14 cellular contexts compared by ENCODE assay signal in the genomic region with DNA sequence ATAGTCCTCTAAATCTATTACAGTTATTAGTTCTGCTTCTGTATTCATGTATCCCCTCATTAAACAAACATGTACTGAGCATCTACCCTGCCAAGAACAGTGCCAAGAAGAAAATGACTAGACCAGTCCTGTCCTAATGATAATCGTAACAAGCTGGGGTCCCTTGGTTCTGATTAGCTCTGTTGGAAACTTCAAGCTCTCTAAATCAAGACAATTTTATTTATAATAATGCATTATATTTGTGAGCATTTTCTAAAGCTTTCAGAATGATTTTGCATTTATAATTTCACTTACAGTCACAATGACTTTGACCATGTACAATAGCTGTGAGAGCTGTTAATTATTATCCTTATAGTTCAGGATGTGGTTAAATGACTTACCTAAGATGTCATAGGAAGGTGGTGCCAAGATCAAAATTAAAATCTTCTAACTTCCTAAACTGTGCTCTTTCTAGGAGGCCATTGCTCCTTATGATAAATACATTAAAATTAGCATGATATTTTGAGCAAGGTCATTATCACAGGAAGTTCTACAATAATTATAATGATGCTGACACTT.
DNase-seq lines count a peak whose midpoint lies in the region; ATAC-seq lines count a peak whose summit lies in the region.
"Had no signal": no experiment of that assay in that cellular context is flagged by ENCODE, and none has a peak within 500 bp of the region (broad histone marks: within the 10 kb centered on the region; RNA-seq: fewer than 3 reads in every experiment).

No MANE protein-coding gene starts in this region.

- no peak overlapping the region for H3K4me3 ChIP-seq in neuronal stem cell (ENCODE audit: low read length in 2 of 2)
- H3K4me3 ChIP-seq: thoracic aorta had no signal

- H2BK15ac ChIP-seq in neuronal stem cell (ENCODE audit: low read length): no peak overlapping the region

- H3K36me3 Mint-ChIP-seq in activated naive CD8-positive, alpha-beta T cell treated with anti-CD3 and anti-CD28 coated beads, Interleukin-2, amount 10 ng/mL, durations not matched to agents 7 days and 5 days: peaks cover 5% of the 10 kb centered on the region
- no peaks in the 10 kb centered on the region for H3K36me3 Mint-ChIP-seq in activated naive CD8-positive, alpha-beta T cell treated with anti-CD3 and anti-CD28 coated beads, Interleukin-2, amount 50 U/mL, for 24 hours (ENCODE audit: low read depth)
- H3K36me3 Mint-ChIP-seq: memory B cell had no signal

- no peak overlapping the region for H3K27ac Mint-ChIP-seq in activated naive CD8-positive, alpha-beta T cell treated with anti-CD3 and anti-CD28 coated beads, Interleukin-2, amount 10 ng/mL, durations not matched to agents 7 days and 5 days
- no peak overlapping the region for H3K27ac Mint-ChIP-seq in activated naive CD8-positive, alpha-beta T cell treated with anti-CD3 and anti-CD28 coated beads, Interleukin-2, amount 50 U/mL, for 24 hours
- H3K27ac Mint-ChIP-seq: activated CD4-positive, alpha-beta T cell treated with anti-CD3 and anti-CD28 coated beads, Interleukin-2, amount 10 ng/mL, durations not matched to agents 7 days and 5 days; memory B cell had no signal

- H2BK5ac ChIP-seq in neuronal stem cell (ENCODE audit: low read length): no peak overlapping the region

- no peak overlapping the region for H2AK5ac ChIP-seq in neuronal stem cell (ENCODE audit: low read depth, low read length)

- H3K9me3 ChIP-seq in neuronal stem cell (replicated peaks in 1 of 2; ENCODE audit: control insufficient read depth in 2 of 2, insufficient read depth in 1 of 2, low read depth in 1 of 2, low read length in 2 of 2): no peaks in the 10 kb centered on the region
- H3K9me3 ChIP-seq: thoracic aorta had no signal

- no peaks in the 10 kb centered on the region for H3K4me1 ChIP-seq in neuronal stem cell (ENCODE audit: control insufficient read depth in 2 of 2, insufficient read depth in 1 of 2, low read depth in 1 of 2, low read length in 2 of 2)

- H3K18ac ChIP-seq in neuronal stem cell (ENCODE audit: low read length): no peak overlapping the region

- no peak overlapping the region for H2BK120ac ChIP-seq in neuronal stem cell (ENCODE audit: low read depth, low read length)

- H3K4me3 Mint-ChIP-seq in activated naive CD8-positive, alpha-beta T cell treated with anti-CD3 and anti-CD28 coated beads, Interleukin-2, amount 10 ng/mL, durations not matched to agents 7 days and 5 days: no peak overlapping the region
- H3K4me3 Mint-ChIP-seq in activated naive CD8-positive, alpha-beta T cell treated with anti-CD3 and anti-CD28 coated beads, Interleukin-2, amount 50 U/mL, for 24 hours: no peak overlapping the region
- H3K4me3 Mint-ChIP-seq: activated CD4-positive, alpha-beta T cell treated with anti-CD3 and anti-CD28 coated beads, Interleukin-2, amount 10 ng/mL, durations not matched to agents 7 days and 5 days; memory B cell had no signal

- POLR2A ChIA-PET in activated naive CD8-positive, alpha-beta T cell treated with anti-CD3 and anti-CD28 coated beads, Interleukin-2, amount 10 ng/mL, durations not matched to agents 7 days and 5 days (lab: Charles Lee): interaction anchor here (1.0 to 2.1 kb wide), 2 partner anchors 214 to 339 kb away, joined by 3 to 5 read pairs; no protein-coding TSS in a partner anchor

- no CpG with 5 or more reads among the region's 1 CpG for WGBS in neuronal stem cell (ENCODE audit: extremely low coverage in 2 of 2, insufficient read length in 2 of 2, insufficient replicate concordance in 1 of 2), 2 donors

- H3K79me1 ChIP-seq in neuronal stem cell (ENCODE audit: low read depth, low read length): no peaks in the 10 kb centered on the region

- peaks cover 4% of the 10 kb centered on the region for H3K9me3 Mint-ChIP-seq in activated naive CD8-positive, alpha-beta T cell treated with anti-CD3 and anti-CD28 coated beads, Interleukin-2, amount 10 ng/mL, durations not matched to agents 7 days and 5 days
- no peaks in the 10 kb centered on the region for H3K9me3 Mint-ChIP-seq in activated naive CD8-positive, alpha-beta T cell treated with anti-CD3 and anti-CD28 coated beads, Interleukin-2, amount 50 U/mL, for 24 hours

- peak; percentile 52 for ATAC-seq in activated naive CD8-positive, alpha-beta T cell treated with anti-CD3 and anti-CD28 coated beads, Interleukin-2, amount 10 ng/mL, durations not matched to agents 7 days and 5 days (ENCODE audit: low read depth)
- no peak for ATAC-seq in activated naive CD8-positive, alpha-beta T cell treated with anti-CD3 and anti-CD28 coated beads, Interleukin-2, amount 50 U/mL, for 24 hours
- peak; percentile 49 for ATAC-seq in HG02610 (IDR thresholded peaks at IDR 0.05; ENCODE audit: unreplicated experiment)
- peak; percentile 73 for ATAC-seq in HG03521 (IDR thresholded peaks at IDR 0.05; ENCODE audit: unreplicated experiment)
- ATAC-seq: Right ventricle myocardium inferior had no signal

- H3K27me3 ChIP-seq in neuronal stem cell (ENCODE audit: control insufficient read depth in 3 of 3, insufficient read depth in 3 of 3, low read depth in 1 of 3, low read length in 3 of 3): no peaks in the 10 kb centered on the region

- H3K36me3 ChIP-seq in neuronal stem cell (replicated peaks in 1 of 2; ENCODE audit: control insufficient read depth in 2 of 2, insufficient read depth in 2 of 2, low read length in 2 of 2): no peaks in the 10 kb centered on the region
- H3K36me3 ChIP-seq: thoracic aorta had no signal

- no peak overlapping the region for H3K14ac ChIP-seq in neuronal stem cell (ENCODE audit: low read length)

- no peak overlapping the region for H3K9ac ChIP-seq in neuronal stem cell (ENCODE audit: low read depth, low read length, poor library complexity)

- DNase-seq in activated naive CD8-positive, alpha-beta T cell treated with anti-CD3 and anti-CD28 coated beads, Interleukin-2, amount 10 ng/mL, durations not matched to agents 7 days and 5 days: no peak
- DNase-seq in activated naive CD8-positive, alpha-beta T cell treated with anti-CD3 and anti-CD28 coated beads, Interleukin-2, amount 50 U/mL, for 24 hours: no peak
- DNase-seq in renal cortical epithelial cell (ENCODE audit: low read depth): peak; percentile 93
- no peak for DNase-seq in neuronal stem cell (ENCODE audit: low spot score)
- no peak for DNase-seq in activated gamma-delta T cell treated with Interleukin-2 at 50 U/mL for 16 hours
- no peak for DNase-seq in cerebellar cortex (ENCODE audit: low spot score)
- DNase-seq: activated CD4-positive, alpha-beta T cell treated with anti-CD3 and anti-CD28 coated beads, Interleukin-2, amount 10 ng/mL, durations not matched to agents 7 days and 5 days; activated naive CD4-positive, alpha-beta T cell treated with anti-CD3 and anti-CD28 coated beads, Interleukin-2, amount 50 U/mL, for 16 hours; glutamatergic neuron had no signal

- H2AFZ ChIP-seq in neuronal stem cell (ENCODE audit: low read length): no peak overlapping the region

- peaks cover 10% of the 10 kb centered on the region for H3K4me1 Mint-ChIP-seq in activated naive CD8-positive, alpha-beta T cell treated with anti-CD3 and anti-CD28 coated beads, Interleukin-2, amount 10 ng/mL, durations not matched to agents 7 days and 5 days
- H3K4me1 Mint-ChIP-seq in activated naive CD8-positive, alpha-beta T cell treated with anti-CD3 and anti-CD28 coated beads, Interleukin-2, amount 50 U/mL, for 24 hours: peaks cover 2% of the 10 kb centered on the region
- H3K4me1 Mint-ChIP-seq: memory B cell had no signal

- no peak overlapping the region for H4K8ac ChIP-seq in neuronal stem cell (ENCODE audit: low read depth, low read length)

- no peak overlapping the region for H4K91ac ChIP-seq in neuronal stem cell (ENCODE audit: low read depth, low read length, poor library complexity)

- no peak overlapping the region for H3K4me2 ChIP-seq in neuronal stem cell (ENCODE audit: insufficient read depth, low read length, poor library complexity, severe bottlenecking)

- no peak overlapping the region for H3K4ac ChIP-seq in neuronal stem cell (ENCODE audit: low read length)

- no peak overlapping the region for H2BK12ac ChIP-seq in neuronal stem cell (ENCODE audit: low read length)

- no peak overlapping the region for H3K27ac ChIP-seq in neuronal stem cell (replicated peaks; ENCODE audit: low read length)
- H3K27ac ChIP-seq: thoracic aorta had no signal

- H3K27me3 Mint-ChIP-seq in activated naive CD8-positive, alpha-beta T cell treated with anti-CD3 and anti-CD28 coated beads, Interleukin-2, amount 10 ng/mL, durations not matched to agents 7 days and 5 days: no peaks in the 10 kb centered on the region
- H3K27me3 Mint-ChIP-seq in activated naive CD8-positive, alpha-beta T cell treated with anti-CD3 and anti-CD28 coated beads, Interleukin-2, amount 50 U/mL, for 24 hours: no peaks in the 10 kb centered on the region
- H3K27me3 Mint-ChIP-seq: activated CD4-positive, alpha-beta T cell treated with anti-CD3 and anti-CD28 coated beads, Interleukin-2, amount 10 ng/mL, durations not matched to agents 7 days and 5 days; memory B cell had no signal

- H3K23ac ChIP-seq in neuronal stem cell (ENCODE audit: low read depth, low read length, poor library complexity): no peak overlapping the region
